Comparison of ENCODE assay signal across 8 cellular contexts in the genomic region with DNA sequence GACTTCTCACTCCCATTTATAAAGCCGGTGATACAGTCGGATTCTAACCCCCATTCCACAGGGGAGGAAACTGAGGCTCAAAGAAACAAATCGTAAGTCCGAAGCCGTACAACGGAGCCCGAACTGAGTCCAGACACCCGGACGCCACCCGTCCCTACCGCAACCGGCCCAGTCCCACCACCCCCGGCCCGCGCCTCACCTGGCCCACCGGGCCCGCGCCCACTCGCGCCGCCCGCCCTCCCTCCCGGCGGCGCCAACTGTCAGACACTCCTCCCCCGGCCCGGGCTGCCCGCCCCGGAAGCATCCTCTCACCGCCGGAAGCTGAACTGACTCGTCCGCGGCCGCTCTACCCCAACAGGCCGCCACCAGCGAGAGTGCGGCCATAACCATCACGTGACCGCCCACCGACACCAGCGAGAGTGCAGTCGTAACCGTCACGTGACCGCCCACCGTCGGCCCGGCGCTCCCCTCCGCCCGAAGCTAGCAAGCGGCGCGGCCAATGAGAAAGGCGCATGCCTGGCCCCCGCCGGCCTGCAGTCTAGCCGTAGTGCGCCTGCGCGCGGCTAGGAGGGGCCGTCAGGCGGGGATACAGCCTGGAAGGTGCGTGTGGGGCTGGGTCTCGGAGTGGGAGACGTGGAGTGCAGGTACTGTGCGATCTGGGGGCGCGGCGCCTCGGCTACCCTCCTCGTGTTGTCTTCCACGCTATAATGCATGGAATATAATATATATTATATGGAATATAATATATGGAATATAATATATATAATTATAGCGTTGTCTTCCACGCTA. TPM values are rescaled to one million over a fixed set of nuclear protein-coding genes. Genes with fewer than 3 reads are reported as not detected.
DNase-seq lines count a peak whose midpoint lies in the region; ATAC-seq and TF ChIP-seq lines count a peak whose summit lies in the region.

A gene with protein sequence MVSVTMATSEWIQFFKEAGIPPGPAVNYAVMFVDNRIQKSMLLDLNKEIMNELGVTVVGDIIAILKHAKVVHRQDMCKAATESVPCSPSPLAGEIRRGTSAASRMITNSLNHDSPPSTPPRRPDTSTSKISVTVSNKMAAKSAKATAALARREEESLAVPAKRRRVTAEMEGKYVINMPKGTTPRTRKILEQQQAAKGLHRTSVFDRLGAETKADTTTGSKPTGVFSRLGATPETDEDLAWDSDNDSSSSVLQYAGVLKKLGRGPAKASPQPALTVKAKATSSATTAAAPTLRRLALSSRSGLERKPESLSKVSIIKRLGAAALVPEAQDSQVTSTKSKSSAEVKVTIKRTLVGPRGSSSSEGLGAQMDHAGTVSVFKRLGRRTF (minus strand): TSS at position 273 of the 789 bp plus-strand sequence. CDS start 6,540 bp downstream, outside the sequence.
A gene with protein sequence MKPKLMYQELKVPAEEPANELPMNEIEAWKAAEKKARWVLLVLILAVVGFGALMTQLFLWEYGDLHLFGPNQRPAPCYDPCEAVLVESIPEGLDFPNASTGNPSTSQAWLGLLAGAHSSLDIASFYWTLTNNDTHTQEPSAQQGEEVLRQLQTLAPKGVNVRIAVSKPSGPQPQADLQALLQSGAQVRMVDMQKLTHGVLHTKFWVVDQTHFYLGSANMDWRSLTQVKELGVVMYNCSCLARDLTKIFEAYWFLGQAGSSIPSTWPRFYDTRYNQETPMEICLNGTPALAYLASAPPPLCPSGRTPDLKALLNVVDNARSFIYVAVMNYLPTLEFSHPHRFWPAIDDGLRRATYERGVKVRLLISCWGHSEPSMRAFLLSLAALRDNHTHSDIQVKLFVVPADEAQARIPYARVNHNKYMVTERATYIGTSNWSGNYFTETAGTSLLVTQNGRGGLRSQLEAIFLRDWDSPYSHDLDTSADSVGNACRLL (plus strand): TSS at position 571 of the 789 bp plus-strand sequence. CDS start 17,789 bp downstream, outside the sequence.

- WGBS in liver = under 1% methylated on average over 77 of the region's 77 CpGs

- H3K4me1 ChIP-seq in liver (ENCODE audit: control insufficient read depth in 4 of 4, insufficient read depth in 4 of 4, low read length in 3 of 4) = peaks cover 0 to 19% (median 14%) of the 10 kb centered on the region in 4 donors

- no peaks in the 10 kb centered on the region for H3K9me3 ChIP-seq in liver (ENCODE audit: control insufficient read depth in 4 of 4, low read length in 3 of 4)

- peaks cover 36% of the 10 kb centered on the region for H3K4me1 Mint-ChIP-seq in CD14-positive monocyte

- no peaks in the 10 kb centered on the region for H3K36me3 ChIP-seq in liver (ENCODE audit: control insufficient read depth in 4 of 4, insufficient read depth in 3 of 4, low read depth in 1 of 4, low read length in 3 of 4)

- no peaks in the 10 kb centered on the region for H3K27me3 ChIP-seq in liver (ENCODE audit: control insufficient read depth in 4 of 4, insufficient read depth in 4 of 4, low read length in 3 of 4)

- H3K27ac Mint-ChIP-seq in CD14-positive monocyte = peak within 1 kb of the TSS; percentile 92 to 97 (median 95)

- H3K4me3 Mint-ChIP-seq in CD14-positive monocyte = peak within 1 kb of the TSS; percentile 88 to 93

- H3K4me3 ChIP-seq in liver (ENCODE audit: low read depth in 1 of 3, low read length in 3 of 3) = peak within 1 kb of the TSS; percentile 85 to 92 (median 87)

- peak within 1 kb of the TSS; percentile 64 to 84 for H3K9ac ChIP-seq in liver (ENCODE audit: low read depth in 1 of 2, low read length in 2 of 2)

- intact Hi-C loops in CD14-positive monocyte (cut with micrococcal nuclease) = loop anchor here (1.0 to 5.0 kb wide), 3 partner anchors 12 to 54 kb away; no protein-coding TSS in a partner anchor

- ATAC-seq in GM19397 (IDR thresholded peaks at IDR 0.05; ENCODE audit: unreplicated experiment) = peak; percentile 99
- ATAC-seq in HG03571 (IDR thresholded peaks at IDR 0.05; ENCODE audit: unreplicated experiment) = peak; percentile 85

- peak within 1 kb of the TSS; percentile 49 to 68 for H3K27ac ChIP-seq in liver (ENCODE audit: low read depth in 1 of 2, low read length in 2 of 2)

- H3K9me3 Mint-ChIP-seq in CD14-positive monocyte = peaks cover 0 to under 1% (median 0%) of the 10 kb centered on the region in 7 donors

- peak in 1 of 2 donors; percentile 45 for TF ChIP-seq RAD21 in liver (IDR thresholded peaks at IDR 0.05)

- H3K27me3 Mint-ChIP-seq in CD14-positive monocyte (ENCODE audit: low read depth in 3 of 3) = no peaks in the 10 kb centered on the region

- TF ChIP-seq CTCF in CD14-positive monocyte (IDR thresholded peaks at IDR 0.05) (no peak), liver (IDR thresholded peaks at IDR 0.05; ENCODE audit: low read depth, low read length, missing input control) (no peak)

- H3K36me3 Mint-ChIP-seq in CD14-positive monocyte = peaks cover 13 to 31% of the 10 kb centered on the region in 2 donors

- peak; percentile 100 for DNase-seq in CD14-positive monocyte (ENCODE audit: low spot score)
- peak; percentile 100 for DNase-seq in NCI-H82 (lab: John Stamatoyannopoulos, UW)
- peak; percentile 98 to 99 for DNase-seq in activated CD4-positive, alpha-beta T cell treated with anti-CD3 and anti-CD28 coated beads, Interleukin-2, amount 50 U/mL, for 48 hours
- DNase-seq in dermis microvascular lymphatic vessel endothelial cell (ENCODE audit: low read depth in 2 of 2) = peak; percentile 97 to 100
- peak; percentile 99 for DNase-seq in stimulated activated CD4-positive, alpha-beta T cell treated with anti-CD3 and anti-CD28 coated beads, Interleukin-4, amount 100 ng/mL, for 24 hours

TF ChIP-seq in liver, 16 proteins besides CTCF, POLR2A, EP300 and RAD21 (continues in another document):
- TF ChIP-seq JUND (IDR thresholded peaks at IDR 0.05) (no peak), RXRA (IDR thresholded peaks at IDR 0.05) (peak; percentile 27 to 31), HNF4G (IDR thresholded peaks at IDR 0.05) (no peak), TAF1 (conservative IDR thresholded peaks at IDR 0.05) (peak; percentile 43), SP1 (IDR thresholded peaks at IDR 0.05) (peak; percentile 68), FOXA2 (IDR thresholded peaks at IDR 0.05) (no peak), NR2F2 (IDR thresholded peaks at IDR 0.05) (no peak), FOXA1 (IDR thresholded peaks at IDR 0.05) (peak; percentile 61), HNF4A (conservative IDR thresholded peaks at IDR 0.05) (no peak), EGR1 (IDR thresholded peaks at IDR 0.05; ENCODE audit: low read depth in 2 of 2) (peak in 1 of 2 donors; percentile 25)
- TF ChIP-seq, protein P1, sequence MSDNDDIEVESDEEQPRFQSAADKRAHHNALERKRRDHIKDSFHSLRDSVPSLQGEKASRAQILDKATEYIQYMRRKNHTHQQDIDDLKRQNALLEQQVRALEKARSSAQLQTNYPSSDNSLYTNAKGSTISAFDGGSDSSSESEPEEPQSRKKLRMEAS (IDR thresholded peaks at IDR 0.05) = peak; percentile 58
- TF ChIP-seq, protein P2, sequence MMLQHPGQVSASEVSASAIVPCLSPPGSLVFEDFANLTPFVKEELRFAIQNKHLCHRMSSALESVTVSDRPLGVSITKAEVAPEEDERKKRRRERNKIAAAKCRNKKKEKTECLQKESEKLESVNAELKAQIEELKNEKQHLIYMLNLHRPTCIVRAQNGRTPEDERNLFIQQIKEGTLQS (IDR thresholded peaks at IDR 0.05) = no peak
- TF ChIP-seq, protein P3, sequence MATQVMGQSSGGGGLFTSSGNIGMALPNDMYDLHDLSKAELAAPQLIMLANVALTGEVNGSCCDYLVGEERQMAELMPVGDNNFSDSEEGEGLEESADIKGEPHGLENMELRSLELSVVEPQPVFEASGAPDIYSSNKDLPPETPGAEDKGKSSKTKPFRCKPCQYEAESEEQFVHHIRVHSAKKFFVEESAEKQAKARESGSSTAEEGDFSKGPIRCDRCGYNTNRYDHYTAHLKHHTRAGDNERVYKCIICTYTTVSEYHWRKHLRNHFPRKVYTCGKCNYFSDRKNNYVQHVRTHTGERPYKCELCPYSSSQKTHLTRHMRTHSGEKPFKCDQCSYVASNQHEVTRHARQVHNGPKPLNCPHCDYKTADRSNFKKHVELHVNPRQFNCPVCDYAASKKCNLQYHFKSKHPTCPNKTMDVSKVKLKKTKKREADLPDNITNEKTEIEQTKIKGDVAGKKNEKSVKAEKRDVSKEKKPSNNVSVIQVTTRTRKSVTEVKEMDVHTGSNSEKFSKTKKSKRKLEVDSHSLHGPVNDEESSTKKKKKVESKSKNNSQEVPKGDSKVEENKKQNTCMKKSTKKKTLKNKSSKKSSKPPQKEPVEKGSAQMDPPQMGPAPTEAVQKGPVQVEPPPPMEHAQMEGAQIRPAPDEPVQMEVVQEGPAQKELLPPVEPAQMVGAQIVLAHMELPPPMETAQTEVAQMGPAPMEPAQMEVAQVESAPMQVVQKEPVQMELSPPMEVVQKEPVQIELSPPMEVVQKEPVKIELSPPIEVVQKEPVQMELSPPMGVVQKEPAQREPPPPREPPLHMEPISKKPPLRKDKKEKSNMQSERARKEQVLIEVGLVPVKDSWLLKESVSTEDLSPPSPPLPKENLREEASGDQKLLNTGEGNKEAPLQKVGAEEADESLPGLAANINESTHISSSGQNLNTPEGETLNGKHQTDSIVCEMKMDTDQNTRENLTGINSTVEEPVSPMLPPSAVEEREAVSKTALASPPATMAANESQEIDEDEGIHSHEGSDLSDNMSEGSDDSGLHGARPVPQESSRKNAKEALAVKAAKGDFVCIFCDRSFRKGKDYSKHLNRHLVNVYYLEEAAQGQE (IDR thresholded peaks at IDR 0.05) = peak; percentile 48
- TF ChIP-seq, protein P4, sequence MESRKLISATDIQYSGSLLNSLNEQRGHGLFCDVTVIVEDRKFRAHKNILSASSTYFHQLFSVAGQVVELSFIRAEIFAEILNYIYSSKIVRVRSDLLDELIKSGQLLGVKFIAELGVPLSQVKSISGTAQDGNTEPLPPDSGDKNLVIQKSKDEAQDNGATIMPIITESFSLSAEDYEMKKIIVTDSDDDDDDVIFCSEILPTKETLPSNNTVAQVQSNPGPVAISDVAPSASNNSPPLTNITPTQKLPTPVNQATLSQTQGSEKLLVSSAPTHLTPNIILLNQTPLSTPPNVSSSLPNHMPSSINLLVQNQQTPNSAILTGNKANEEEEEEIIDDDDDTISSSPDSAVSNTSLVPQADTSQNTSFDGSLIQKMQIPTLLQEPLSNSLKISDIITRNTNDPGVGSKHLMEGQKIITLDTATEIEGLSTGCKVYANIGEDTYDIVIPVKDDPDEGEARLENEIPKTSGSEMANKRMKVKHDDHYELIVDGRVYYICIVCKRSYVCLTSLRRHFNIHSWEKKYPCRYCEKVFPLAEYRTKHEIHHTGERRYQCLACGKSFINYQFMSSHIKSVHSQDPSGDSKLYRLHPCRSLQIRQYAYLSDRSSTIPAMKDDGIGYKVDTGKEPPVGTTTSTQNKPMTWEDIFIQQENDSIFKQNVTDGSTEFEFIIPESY (IDR thresholded peaks at IDR 0.05) = peak; percentile 57

RNA-seq across cellular contexts. Expression of the first gene that starts in this region (rescaled TPM):
- polyA plus RNA-seq in CD14-positive monocyte (1 to 10 TPM; 7.6 to 8.0 TPM), liver (1 to 10 TPM; 5.7 to 6.0 TPM)
- total RNA-seq in dermis microvascular lymphatic vessel endothelial cell (4.4 and 8.0 TPM in 2 replicates), liver (1 to 10 TPM; 3.9 to 4.3 TPM)

RNA-seq across cellular contexts. Expression of the second gene that starts in this region (rescaled TPM):
- 100 to 1,000 TPM; 168 to 170 TPM for polyA plus RNA-seq in CD14-positive monocyte
- 88.6 and 150 TPM in 2 replicates for total RNA-seq in dermis microvascular lymphatic vessel endothelial cell
- 100 to 1,000 TPM in 1 of 2 donors, 10 to 100 TPM in 1; 88.9 to 122 TPM for total RNA-seq in liver
- 100 to 1,000 TPM in 1 of 2 donors, 10 to 100 TPM in 1; 56.0 to 125 TPM for polyA plus RNA-seq in liver

Comparison
In these comparisons a context has a peak if more than half of its experiments do, and no peak if none do; other contexts are left out.
1. Peak in every context shown above with its lines: DNase-seq, ATAC-seq, H3K4me3 ChIP-seq and H3K27ac ChIP-seq.